16 cellular contexts compared by ENCODE assay signal in the genomic region with DNA sequence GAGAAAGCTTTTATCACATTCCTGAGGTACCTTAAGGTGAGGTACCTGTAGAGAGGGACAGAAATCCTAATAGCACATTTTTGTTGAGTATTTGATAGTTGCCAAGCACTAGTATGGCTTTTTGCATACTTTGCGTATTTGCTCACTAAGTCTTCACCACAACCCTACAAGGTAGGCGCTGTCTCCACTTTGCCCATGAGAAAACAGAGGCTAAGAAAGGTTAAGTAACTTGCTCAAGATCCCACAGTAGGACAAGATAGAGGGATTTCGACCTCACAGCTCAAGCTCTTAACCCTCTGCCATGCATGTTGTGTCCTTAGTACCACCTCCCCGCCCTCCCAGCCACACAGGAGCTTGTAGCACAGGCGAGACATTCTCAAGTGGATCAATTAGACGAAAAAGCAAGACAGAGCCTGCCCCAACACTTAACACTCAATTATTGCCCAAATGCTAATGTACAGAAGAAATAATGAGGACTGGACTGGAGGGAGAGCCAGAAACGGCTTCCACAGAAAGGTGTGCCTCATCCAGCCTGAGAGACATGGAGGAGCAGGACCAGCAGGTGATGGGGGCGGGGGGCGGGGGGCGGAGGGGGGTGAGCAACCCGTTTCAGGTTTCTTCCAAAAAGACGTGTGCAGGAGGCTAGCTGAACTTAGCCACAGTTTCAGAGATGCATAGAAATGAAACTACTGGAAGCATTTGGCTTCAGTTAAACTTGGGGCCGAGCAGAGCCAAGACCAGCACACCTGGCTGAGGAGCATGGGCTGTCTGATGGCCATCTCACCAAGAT. TPM values are rescaled to one million over a fixed set of nuclear protein-coding genes. Genes with fewer than 3 reads are reported as not detected.
DNase-seq lines count a peak whose midpoint lies in the region; ATAC-seq and TF ChIP-seq lines count a peak whose summit lies in the region.
"Had no signal": no experiment of that assay in that cellular context is flagged by ENCODE, and none has a peak within 500 bp of the region (broad histone marks: within the 10 kb centered on the region; RNA-seq: fewer than 3 reads in every experiment).

No MANE protein-coding gene starts in this region.

- H3K9me3 ChIP-seq in sigmoid colon (no peaks in the 10 kb centered on the region), A673 (ENCODE audit: low read depth, low read length, poor library complexity, severe bottlenecking) (no peaks in the 10 kb centered on the region)
- H3K9me3 ChIP-seq: uterus had no signal

- BruUV-seq in A673 (replicated peaks; lab: Mats Ljungman, UMichigan), result no TSS peak

- peak; percentile 83 for DNase-seq in M059J (ENCODE audit: low read depth)
- no peak for DNase-seq in DMS53 (lab: John Stamatoyannopoulos, UW)
- DNase-seq in sigmoid colon, result no peak
- DNase-seq in A673 (ENCODE audit: low spot score), result no peak
- DNase-seq: activated CD4-positive, alpha-beta T cell treated with anti-CD3 and anti-CD28 coated beads, Interleukin-2, amount 50 U/mL, for 1 hour; C1 segment of cervical spinal cord; NCI-H446; stimulated activated CD4-positive, alpha-beta T cell treated with anti-CD3 and anti-CD28 coated beads, Interleukin-4, amount 100 ng/mL, for 4 hours; stimulated activated naive CD4-positive, alpha-beta T cell; T-helper 9 cell; uterus had no signal

- POLR2A ChIA-PET in A673 (lab: Charles Lee; ENCODE audit: low non-redundant PET), result no interaction called here

- H3K79me2 ChIP-seq in ACC112 (ENCODE audit: control insufficient read depth, insufficient read depth, low read length, unreplicated experiment), result no peaks in the 10 kb centered on the region

- H3K27ac ChIP-seq in ACC112 (ENCODE audit: low read depth, low read length), result peak overlapping the region; percentile 79
- no peak overlapping the region for H3K27ac ChIP-seq in sigmoid colon
- no peak overlapping the region for H3K27ac ChIP-seq in A673 (ENCODE audit: low read depth, low read length, poor library complexity, severe bottlenecking)
- H3K27ac ChIP-seq: cardiac muscle cell had no signal

- TF ChIP-seq EP300 in sigmoid colon (IDR thresholded peaks at IDR 0.05), result no peak

- H3K36me3 ChIP-seq in ACC112 (ENCODE audit: insufficient read depth, low read length) (no peaks in the 10 kb centered on the region), sigmoid colon (no peaks in the 10 kb centered on the region), A673 (ENCODE audit: insufficient read depth, low read length, poor library complexity, severe bottlenecking) (no peaks in the 10 kb centered on the region)
- H3K36me3 ChIP-seq: cardiac muscle cell, uterus had no signal

- intact Hi-C loops in sigmoid colon (cut with DNase I) (no loop called here), A673 (cut with micrococcal nuclease; ENCODE audit: unreplicated experiment) (no loop called here)

- TF ChIP-seq POLR2A in sigmoid colon (IDR thresholded peaks at IDR 0.05), result no peak

- 94% methylated on average over 13 of the region's 13 CpGs for WGBS in sigmoid colon, 2 donors

- H3K4me1 ChIP-seq in ACC112 (ENCODE audit: control insufficient read depth, insufficient read depth, low read length, unreplicated experiment), result peaks cover 18% of the 10 kb centered on the region
- H3K4me1 ChIP-seq in sigmoid colon, result peaks cover 0 to 40% (median 21%) of the 10 kb centered on the region in 4 donors
- no peaks in the 10 kb centered on the region for H3K4me1 ChIP-seq in A673 (ENCODE audit: insufficient read depth, low read length, poor library complexity, severe bottlenecking)

- CTCF ChIA-PET in A673 (lab: Charles Lee), result no interaction called here

- peak overlapping the region; percentile 35 for H2AFZ ChIP-seq in ACC112 (ENCODE audit: low read length, unreplicated experiment)

- ATAC-seq in esophagus mucosa (peak; percentile 20), GM18873 (IDR thresholded peaks at IDR 0.05; ENCODE audit: low FRiP score, unreplicated experiment) (no peak)

- no peak overlapping the region for H3K4me3 ChIP-seq in ACC112 (ENCODE audit: low read depth, low read length)
- H3K4me3 ChIP-seq in sigmoid colon, result no peak overlapping the region
- no peak overlapping the region for H3K4me3 ChIP-seq in A673 (ENCODE audit: low read depth, low read length, poor library complexity, severe bottlenecking)
- H3K4me3 ChIP-seq: cardiac muscle cell, uterus had no signal

- H3K27me3 ChIP-seq in ACC112 (ENCODE audit: insufficient read depth, low read length) (no peaks in the 10 kb centered on the region), sigmoid colon (no peaks in the 10 kb centered on the region), A673 (replicated peaks; ENCODE audit: insufficient read depth, low read depth, low read length, poor library complexity) (peaks cover 53% of the 10 kb centered on the region)
- H3K27me3 ChIP-seq: cardiac muscle cell, uterus had no signal

- TF ChIP-seq CTCF in sigmoid colon (IDR thresholded peaks at IDR 0.05), result no peak
- TF ChIP-seq CTCF in A673 (conservative IDR thresholded peaks at IDR 0.05; ENCODE audit: low read depth, low read length), result no peak

TF ChIP-seq in PFSK-1, 5 proteins besides CTCF, POLR2A, EP300 and RAD21:
- TF ChIP-seq SIN3A (IDR thresholded peaks at IDR 0.05; ENCODE audit: borderline replicate concordance, insufficient read depth, low read length) (no peak), FOXP2 (optimal IDR thresholded peaks at IDR 0.05; ENCODE audit: borderline replicate concordance, extremely low read depth, extremely low read length, insufficient read depth) (no peak), POLR2AphosphoS5 (IDR thresholded peaks at IDR 0.05; ENCODE audit: low read depth, low read length) (no peak), TAF1 (IDR thresholded peaks at IDR 0.05; ENCODE audit: borderline replicate concordance, insufficient read depth, low read length) (peak; percentile 33; the same call in 1 of the 2 replicates)
- TF ChIP-seq, protein P1, sequence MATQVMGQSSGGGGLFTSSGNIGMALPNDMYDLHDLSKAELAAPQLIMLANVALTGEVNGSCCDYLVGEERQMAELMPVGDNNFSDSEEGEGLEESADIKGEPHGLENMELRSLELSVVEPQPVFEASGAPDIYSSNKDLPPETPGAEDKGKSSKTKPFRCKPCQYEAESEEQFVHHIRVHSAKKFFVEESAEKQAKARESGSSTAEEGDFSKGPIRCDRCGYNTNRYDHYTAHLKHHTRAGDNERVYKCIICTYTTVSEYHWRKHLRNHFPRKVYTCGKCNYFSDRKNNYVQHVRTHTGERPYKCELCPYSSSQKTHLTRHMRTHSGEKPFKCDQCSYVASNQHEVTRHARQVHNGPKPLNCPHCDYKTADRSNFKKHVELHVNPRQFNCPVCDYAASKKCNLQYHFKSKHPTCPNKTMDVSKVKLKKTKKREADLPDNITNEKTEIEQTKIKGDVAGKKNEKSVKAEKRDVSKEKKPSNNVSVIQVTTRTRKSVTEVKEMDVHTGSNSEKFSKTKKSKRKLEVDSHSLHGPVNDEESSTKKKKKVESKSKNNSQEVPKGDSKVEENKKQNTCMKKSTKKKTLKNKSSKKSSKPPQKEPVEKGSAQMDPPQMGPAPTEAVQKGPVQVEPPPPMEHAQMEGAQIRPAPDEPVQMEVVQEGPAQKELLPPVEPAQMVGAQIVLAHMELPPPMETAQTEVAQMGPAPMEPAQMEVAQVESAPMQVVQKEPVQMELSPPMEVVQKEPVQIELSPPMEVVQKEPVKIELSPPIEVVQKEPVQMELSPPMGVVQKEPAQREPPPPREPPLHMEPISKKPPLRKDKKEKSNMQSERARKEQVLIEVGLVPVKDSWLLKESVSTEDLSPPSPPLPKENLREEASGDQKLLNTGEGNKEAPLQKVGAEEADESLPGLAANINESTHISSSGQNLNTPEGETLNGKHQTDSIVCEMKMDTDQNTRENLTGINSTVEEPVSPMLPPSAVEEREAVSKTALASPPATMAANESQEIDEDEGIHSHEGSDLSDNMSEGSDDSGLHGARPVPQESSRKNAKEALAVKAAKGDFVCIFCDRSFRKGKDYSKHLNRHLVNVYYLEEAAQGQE (IDR thresholded peaks at IDR 0.05; ENCODE audit: insufficient read depth in 1 of 2, low read depth in 2 of 2, low read length in 2 of 2), result no peak

RNA-seq across cellular contexts. Expression of a gene that starts 26.7 kb away (rescaled TPM):
- 405 and 667 TPM in 2 replicates for total RNA-seq in M059J (2014; rRNA removed; shearing (Covaris generic))
- polyA plus RNA-seq in PFSK-1 (2012; ENCODE audit: insufficient read length, low read depth), result 45.7 TPM
- total RNA-seq in esophagus mucosa (814 TPM), sigmoid colon (100 to 1,000 TPM in 2 of 4 donors, 10 to 100 TPM in 2; 74.2 to 228 (median 119) TPM), A673 (2021) (13.1 and 15.9 TPM in 2 replicates)
- 100 to 1,000 TPM in 1 of 3 donors, 10 to 100 TPM in 2; 28.4 to 154 (median 37.8) TPM for polyA plus RNA-seq in sigmoid colon
